Comparison of ENCODE assay signal across 22 cellular contexts in the genomic region with DNA sequence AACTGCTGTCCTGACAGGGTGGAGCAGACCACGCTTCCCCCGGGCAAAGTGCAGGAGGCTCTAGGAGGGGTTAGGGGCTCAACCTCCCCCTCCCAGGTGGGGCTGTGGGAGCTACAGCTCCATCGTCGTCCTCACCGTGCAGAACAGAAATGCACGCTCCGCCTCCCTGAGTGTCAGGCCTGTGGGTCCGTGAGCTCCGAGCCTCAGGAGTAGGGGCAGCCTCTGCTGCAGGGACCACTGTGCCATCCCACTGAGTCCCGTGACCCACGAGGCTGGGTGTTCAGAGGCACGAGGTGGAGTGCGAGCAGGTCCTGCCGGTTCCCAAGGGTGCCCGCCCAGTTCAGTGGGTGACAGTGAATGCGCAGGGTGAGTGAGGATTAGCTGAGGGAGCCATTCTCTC.
"Had no signal": no experiment of that assay in that cellular context is flagged by ENCODE, and none has a peak within 500 bp of the region (broad histone marks: within the 10 kb centered on the region; RNA-seq: fewer than 3 reads in every experiment).

No MANE protein-coding gene starts in this region.

- H3K27me3 ChIP-seq: body of pancreas, hepatocyte, suprapubic skin, uterus had no signal

- H3K79me2 ChIP-seq: hepatocyte had no signal

- ATAC-seq: activated CD8-positive, alpha-beta T cell treated with anti-CD3 and anti-CD28 coated beads for 36 hours; activated naive CD4-positive, alpha-beta T cell treated with anti-CD3 and anti-CD28 coated beads, Interleukin-2, amount 50 U/mL, for 72 hours; activated T-cell treated with anti-CD3 and anti-CD28 coated beads, Interleukin-2, amount 50 U/mL, for 72 hours; body of pancreas; left lobe of liver; mucosa of descending colon; naive thymus-derived CD8-positive, alpha-beta T cell; stimulated activated naive CD8-positive, alpha-beta T cell treated with anti-CD3 and anti-CD28 coated beads, Interleukin-15, Interleukin-2, amounts not matched to agents 100 U/mL and 50 U/mL, for 24 hours; WTC11 had no signal

- H3K27ac ChIP-seq: body of pancreas, hepatocyte, suprapubic skin, uterus had no signal

- FAIRE-seq: small intestine, TTC549 had no signal

- DNase-seq: activated CD4-positive, alpha-beta T cell treated with anti-CD3 and anti-CD28 coated beads for 4 hours; activated CD8-positive, alpha-beta memory T cell treated with anti-CD3 and anti-CD28 coated beads, Interleukin-2, amount 50 U/mL, for 48 hours; activated CD8-positive, alpha-beta T cell treated with anti-CD3 and anti-CD28 coated beads for 36 hours; activated gamma-delta T cell; activated T-cell treated with anti-CD3 and anti-CD28 coated beads, Interleukin-2, amount 50 U/mL, for 72 hours; body of pancreas; erythroblast; islet precursor cell; mucosa of descending colon; naive thymus-derived CD8-positive, alpha-beta T cell; retina; small intestine; stimulated activated CD4-positive, alpha-beta T cell treated with anti-CD3 and anti-CD28 coated beads, Interleukin-4, amount 100 ng/mL, for 24 hours; stimulated activated naive CD8-positive, alpha-beta T cell treated with anti-CD3 and anti-CD28 coated beads, Interleukin-15, Interleukin-2, amounts not matched to agents 100 U/mL and 50 U/mL, for 24 hours; T-helper 2 cell; uterus had no signal

- H3K9me3 ChIP-seq: body of pancreas, mucosa of descending colon, suprapubic skin, uterus had no signal

- H3K4me3 ChIP-seq: body of pancreas, hepatocyte, mucosa of descending colon, suprapubic skin, uterus had no signal

- H3K4me1 ChIP-seq: body of pancreas, suprapubic skin, uterus had no signal

- H3K36me3 ChIP-seq: suprapubic skin, uterus had no signal

- H2AFZ ChIP-seq: hepatocyte had no signal

- H3K4me2 ChIP-seq: hepatocyte had no signal
